In genomic region chr1:19974822-19975416, GRCh38 we compare ENCODE assay signal across 8 cellular contexts. TPM values are rescaled to one million over a fixed set of nuclear protein-coding genes. Genes with fewer than 3 reads are reported as not detected.
A peak's percentile ranks its signal among the peaks of the same experiment; 100 is the strongest.
DNase-seq lines count a peak whose midpoint lies in the region; ATAC-seq, FAIRE-seq and TF ChIP-seq lines count a peak whose summit lies in the region.

No MANE protein-coding gene starts in this region.

- TF ChIP-seq RAD21 in A549 (conservative IDR thresholded peaks at IDR 0.05 in 1 of 2, IDR thresholded peaks at IDR 0.05 in 1 of 2) = peak; percentile 66 to 81

- no peaks in the 10 kb centered on the region for H3K36me3 ChIP-seq in left ventricle myocardium inferior

- no peak for FAIRE-seq in A549 (lab: Jason Lieb, UNC)

- ATAC-seq in A549 = peak; percentile 88 to 95
- peak; percentile 82 for ATAC-seq in sciatic nerve
- no peak for ATAC-seq in GM18517 (IDR thresholded peaks at IDR 0.05; ENCODE audit: unreplicated experiment)

- TF ChIP-seq CTCF in A549 (IDR thresholded peaks at IDR 0.05) (peak; percentile 57), GM10266 (IDR thresholded peaks at IDR 0.05; ENCODE audit: control insufficient read depth, insufficient read depth, low read depth, missing control alignments) (peak; percentile 72), left ventricle myocardium inferior (IDR thresholded peaks at IDR 0.05; ENCODE audit: borderline replicate concordance) (peak; percentile 86)

- peaks cover 35% of the 10 kb centered on the region for H3K27me3 ChIP-seq in left ventricle myocardium inferior (ENCODE audit: low read depth)

- H3K4me3 ChIP-seq in A549 (no peak overlapping the region), left ventricle myocardium inferior (peak overlapping the region; percentile 26)

- H3K9me3 Mint-ChIP-seq in activated T-helper 2 cell treated with anti-CD3 and anti-CD28 coated beads, Interferon-gamma antibody, Interleukin-2, Interleukin-4, amounts not matched to agents 10 μg/mL and 5 μg/mL and 100 μg/mL, durations not matched to agents 14 hours and 24 hours and 36 hours = no peaks in the 10 kb centered on the region

- no peak overlapping the region for H3K4me2 ChIP-seq in A549

- peaks cover 4% of the 10 kb centered on the region for H3K4me1 Mint-ChIP-seq in activated T-helper 2 cell treated with anti-CD3 and anti-CD28 coated beads, Interferon-gamma antibody, Interleukin-2, Interleukin-4, amounts not matched to agents 10 μg/mL and 5 μg/mL and 100 μg/mL, durations not matched to agents 14 hours and 24 hours and 36 hours (ENCODE audit: low read depth)

- intact Hi-C loops in activated T-helper 2 cell treated with anti-CD3 and anti-CD28 coated beads, Interferon-gamma antibody, Interleukin-2, Interleukin-4, amounts not matched to agents 10 μg/mL and 5 μg/mL and 100 μg/mL, durations not matched to agents 14 hours and 24 hours and 36 hours (cut with micrococcal nuclease) = loop anchor here (1.0 to 2.0 kb wide), 2 partner anchors 177 to 222 kb away; no protein-coding TSS in a partner anchor
- intact Hi-C loops in left ventricle myocardium inferior (cut with micrococcal nuclease) = loop anchor here (10.0 kb wide), 1 partner anchor 120 kb away; no protein-coding TSS in a partner anchor
- intact Hi-C loops in sciatic nerve (cut with DNase I) = no loop called here

- whole genome bisulfite sequencing in A549 (ENCODE audit: missing lambda C conversion rate) = 8% methylated on average over 4 of the region's 5 CpGs

- no peak overlapping the region for H3K4me3 Mint-ChIP-seq in activated T-helper 2 cell treated with anti-CD3 and anti-CD28 coated beads, Interferon-gamma antibody, Interleukin-2, Interleukin-4, amounts not matched to agents 10 μg/mL and 5 μg/mL and 100 μg/mL, durations not matched to agents 14 hours and 24 hours and 36 hours (ENCODE audit: low read depth)

- no peaks in the 10 kb centered on the region for H3K9me3 ChIP-seq in A549
- no peaks in the 10 kb centered on the region for H3K9me3 ChIP-seq in left ventricle myocardium inferior (replicated peaks)

- H3K27ac Mint-ChIP-seq in activated T-helper 2 cell treated with anti-CD3 and anti-CD28 coated beads, Interferon-gamma antibody, Interleukin-2, Interleukin-4, amounts not matched to agents 10 μg/mL and 5 μg/mL and 100 μg/mL, durations not matched to agents 14 hours and 24 hours and 36 hours = no peak overlapping the region

- TF ChIP-seq POLR2A in A549 (IDR thresholded peaks at IDR 0.05; ENCODE audit: low read length) = no peak

- CTCF ChIA-PET in A549 (lab: Yijun Ruan, JAX) = interaction anchor here (0.6 to 2.6 kb wide), 14 partner anchors 10 to 259 kb away, joined by 3 to 16 read pairs (median 4); no protein-coding TSS in a partner anchor

- POLR2A ChIA-PET in A549 (lab: Yijun Ruan, JAX) = no interaction called here

- H3K4me1 ChIP-seq in A549 = no peaks in the 10 kb centered on the region
- H3K4me1 ChIP-seq in left ventricle myocardium inferior = peaks cover 29% of the 10 kb centered on the region

- H3K27ac ChIP-seq in A549 = no peak overlapping the region
- H3K27ac ChIP-seq in left ventricle myocardium inferior (replicated peaks) = peak overlapping the region; percentile 47

- no peak for TF ChIP-seq EP300 in A549 (IDR thresholded peaks at IDR 0.05)

- DNase-seq in A549 (ENCODE audit: low read depth in 1 of 2, low spot score in 1 of 2) = peak; percentile 55 to 67
- peak; percentile 47 for DNase-seq in GM10266 (ENCODE audit: extremely low spot score)
- DNase-seq in NCI-H2227 (lab: John Stamatoyannopoulos, UW; ENCODE audit: unreplicated experiment) = peak; percentile 47
- peak; percentile 14 for DNase-seq in activated T-helper 2 cell treated with anti-CD3 and anti-CD28 coated beads, Interferon-gamma antibody, Interleukin-2, Interleukin-4, amounts not matched to agents 10 μg/mL and 5 μg/mL and 100 μg/mL, durations not matched to agents 14 hours and 24 hours and 36 hours (ENCODE audit: low spot score)
- DNase-seq in left ventricle myocardium inferior = peak; percentile 49
- no peak for DNase-seq in sciatic nerve (ENCODE audit: low spot score)
- no peak for DNase-seq in activated CD4-positive, CD25-positive, alpha-beta regulatory T cell treated with anti-CD3 and anti-CD28 coated beads, Interleukin-2, amount 50 U/mL, for 72 hours

- H3K27me3 Mint-ChIP-seq in activated T-helper 2 cell treated with anti-CD3 and anti-CD28 coated beads, Interferon-gamma antibody, Interleukin-2, Interleukin-4, amounts not matched to agents 10 μg/mL and 5 μg/mL and 100 μg/mL, durations not matched to agents 14 hours and 24 hours and 36 hours (ENCODE audit: low read depth) = peaks cover 22% of the 10 kb centered on the region

- no peaks in the 10 kb centered on the region for H3K36me3 Mint-ChIP-seq in activated T-helper 2 cell treated with anti-CD3 and anti-CD28 coated beads, Interferon-gamma antibody, Interleukin-2, Interleukin-4, amounts not matched to agents 10 μg/mL and 5 μg/mL and 100 μg/mL, durations not matched to agents 14 hours and 24 hours and 36 hours (ENCODE audit: low read depth)

TF ChIP-seq in A549, 52 proteins besides CTCF, POLR2A, EP300 and RAD21:
- TF ChIP-seq EHMT2 (IDR thresholded peaks at IDR 0.05; ENCODE audit: low read depth) (no peak), SMC3 (IDR thresholded peaks at IDR 0.05) (peak; percentile 40)
TF ChIP-seq in A549: peak in this region for 1.

RNA-seq across cellular contexts. Expression of gene PLA2G2A, which starts 4.5 kb away (rescaled TPM):
- polyA plus RNA-seq in A549 (2011; rRNA removed) = 0.21 TPM in 1 of 2 replicates, not detected in the other
- polyA plus RNA-seq in A549 (2012; cell fraction: cytosol; rRNA removed) = not detected in 2 replicates
- not detected in 2 replicates for polyA plus RNA-seq in A549 (2012; cell fraction: nucleus; rRNA removed)
- 0.13 TPM in 2 of 3 replicates, not detected in the other for polyA plus RNA-seq in A549 (2017; fragmentation: RNase III; extraction: RNeasy Plus Mini Kit Qiagen cat#74134 plus additional on column Dnase treatment)
- not detected in 2 replicates for polyA minus RNA-seq in A549 (2011; rRNA and poly(A)+ RNA removed)
- not detected in 2 replicates for total RNA-seq in activated T-helper 2 cell treated with anti-CD3 and anti-CD28 coated beads, Interferon-gamma antibody, Interleukin-2, Interleukin-4, amounts not matched to agents 10 μg/mL and 5 μg/mL and 100 μg/mL, durations not matched to agents 14 hours and 24 hours and 36 hours
- 69.0 TPM for total RNA-seq in left ventricle myocardium inferior
- 494 TPM for total RNA-seq in sciatic nerve

RNA-seq across cellular contexts. Expression of gene PLA2G2E, which starts 51.5 kb away (rescaled TPM):
- polyA plus RNA-seq in A549 (2011; rRNA removed) (not detected in 2 replicates), A549 (2017; fragmentation: RNase III; extraction: RNeasy Plus Mini Kit Qiagen cat#74134 plus additional on column Dnase treatment) (not detected in 3 replicates)
- not detected in 2 replicates for polyA plus RNA-seq in A549 (2012; cell fraction: cytosol; rRNA removed)
- polyA plus RNA-seq in A549 (2012; cell fraction: nucleus; rRNA removed) = not detected in 2 replicates
- not detected in 2 replicates for polyA minus RNA-seq in A549 (2011; rRNA and poly(A)+ RNA removed)
- not detected in 2 replicates for total RNA-seq in activated T-helper 2 cell treated with anti-CD3 and anti-CD28 coated beads, Interferon-gamma antibody, Interleukin-2, Interleukin-4, amounts not matched to agents 10 μg/mL and 5 μg/mL and 100 μg/mL, durations not matched to agents 14 hours and 24 hours and 36 hours
- total RNA-seq in left ventricle myocardium inferior (not detected), sciatic nerve (not detected)

Comparison
In these comparisons a context has a peak if more than half of its experiments do, and no peak if none do; other contexts are left out.
1. DNase-seq: peak in A549 (2 of 2), GM10266 (single experiment), NCI-H2227 (single experiment), activated T-helper 2 cell treated with anti-CD3 and anti-CD28 coated beads, Interferon-gamma antibody, Interleukin-2, Interleukin-4, amounts not matched to agents 10 μg/mL and 5 μg/mL and 100 μg/mL, durations not matched to agents 14 hours and 24 hours and 36 hours (single experiment) and left ventricle myocardium inferior (single experiment); none in sciatic nerve (single experiment) and activated CD4-positive, CD25-positive, alpha-beta regulatory T cell treated with anti-CD3 and anti-CD28 coated beads, Interleukin-2, amount 50 U/mL, for 72 hours (single experiment).
2. RNA of gene PLA2G2A, which starts 4.5 kb away (total RNA-seq): 494 TPM in sciatic nerve (single experiment) and 69.0 TPM in left ventricle myocardium inferior (single experiment); not detected in activated T-helper 2 cell treated with anti-CD3 and anti-CD28 coated beads, Interferon-gamma antibody, Interleukin-2, Interleukin-4, amounts not matched to agents 10 μg/mL and 5 μg/mL and 100 μg/mL, durations not matched to agents 14 hours and 24 hours and 36 hours; every median in the first group is over 10 times any median in the second.
3. Peak in every context shown above with its lines, with median percentiles within 50 percentile points of each other: CTCF ChIP-seq.